In the genomic region with DNA sequence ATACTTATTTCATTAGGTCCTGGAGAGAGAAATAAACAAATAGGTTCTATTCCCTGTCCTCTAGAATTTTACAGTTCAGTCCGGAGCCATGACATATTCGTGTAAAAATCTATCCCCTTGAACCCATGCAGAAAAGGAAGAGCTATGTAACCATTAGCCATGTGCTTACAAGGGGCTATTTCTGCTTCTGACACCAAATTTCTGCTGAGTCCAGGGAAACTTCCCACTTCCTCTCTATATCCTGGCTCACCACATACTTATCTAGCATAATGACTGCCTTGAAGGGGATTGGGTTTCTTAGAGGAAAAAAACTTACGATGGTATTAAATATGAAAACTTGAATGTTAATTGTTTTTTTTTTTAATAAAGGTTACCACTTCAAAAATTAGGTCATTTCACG, we compare ENCODE assay signal across 1 cellular context.
TF ChIP-seq lines count a peak whose summit lies in the region.

No MANE protein-coding gene starts in this region.

TF ChIP-seq in K562, 482 proteins besides CTCF, POLR2A, EP300 and RAD21 (continued from another document):
- TF ChIP-seq, protein P1, sequence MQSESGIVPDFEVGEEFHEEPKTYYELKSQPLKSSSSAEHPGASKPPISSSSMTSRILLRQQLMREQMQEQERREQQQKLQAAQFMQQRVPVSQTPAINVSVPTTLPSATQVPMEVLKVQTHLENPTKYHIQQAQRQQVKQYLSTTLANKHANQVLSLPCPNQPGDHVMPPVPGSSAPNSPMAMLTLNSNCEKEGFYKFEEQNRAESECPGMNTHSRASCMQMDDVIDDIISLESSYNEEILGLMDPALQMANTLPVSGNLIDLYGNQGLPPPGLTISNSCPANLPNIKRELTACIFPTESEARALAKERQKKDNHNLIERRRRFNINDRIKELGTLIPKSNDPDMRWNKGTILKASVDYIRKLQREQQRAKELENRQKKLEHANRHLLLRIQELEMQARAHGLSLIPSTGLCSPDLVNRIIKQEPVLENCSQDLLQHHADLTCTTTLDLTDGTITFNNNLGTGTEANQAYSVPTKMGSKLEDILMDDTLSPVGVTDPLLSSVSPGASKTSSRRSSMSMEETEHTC (IDR thresholded peaks at IDR 0.05): no peak
- TF ChIP-seq ZNF143 (CRISPR knock-in tag; IDR thresholded peaks at IDR 0.05): no peak
